In genomic region chr17:41621435-41621817, GRCh38 we compare ENCODE assay signal across 11 cellular contexts. TPM values are rescaled to one million over a fixed set of nuclear protein-coding genes. Genes with fewer than 3 reads are reported as not detected.
A peak's percentile ranks its signal among the peaks of the same experiment; 100 is the strongest.
DNase-seq lines count a peak whose midpoint lies in the region; ATAC-seq, FAIRE-seq and TF ChIP-seq lines count a peak whose summit lies in the region.
"Not testable (repeated sequence)": the region's sequence is repeated elsewhere in the genome, so short reads cannot be mapped to it uniquely, and the experiment has no call there.
"Had no signal": no experiment of that assay in that cellular context is flagged by ENCODE, and none has a peak within 500 bp of the region (broad histone marks: within the 10 kb centered on the region; RNA-seq: fewer than 3 reads in every experiment).

No MANE protein-coding gene starts in this region.

- H2BK15ac ChIP-seq in IMR-90 (ENCODE audit: low read depth, low read length) = not testable (repeated sequence)

- not testable (repeated sequence) for H3K4me1 ChIP-seq in IMR-90 (ENCODE audit: control insufficient read depth, insufficient read depth, low read length); kidney (ENCODE audit: control insufficient read depth in 1 of 2, insufficient read depth in 1 of 2, low read depth in 1 of 2, low read length in 2 of 2)

- not testable (repeated sequence) for H3K9me3 ChIP-seq in IMR-90 (ENCODE audit: control insufficient read depth, insufficient read depth, low read length); kidney (ENCODE audit: control insufficient read depth in 1 of 2, low read length in 2 of 2)

- peak overlapping the region; percentile 39 for H3K27ac Mint-ChIP-seq in activated T-helper 17 cell treated with anti-CD3 and anti-CD28 coated beads, Interleukin-2, amount 50 U/mL, for 72 hours
- peak overlapping the region; percentile 79 to 92 (median 89) for H3K27ac Mint-ChIP-seq in nephron
- H3K27ac Mint-ChIP-seq in type B pancreatic cell = peak overlapping the region; percentile 99

- H3K14ac ChIP-seq in IMR-90 (replicated peaks; ENCODE audit: low read depth, low read length) = not testable (repeated sequence)

- H2BK120ac ChIP-seq in IMR-90 (ENCODE audit: low read depth, low read length) = 0 out of 2 replicates have a peak overlapping the region, but pooled peaks have one; percentile 15

- H3K4me3 Mint-ChIP-seq in activated T-helper 17 cell treated with anti-CD3 and anti-CD28 coated beads, Interleukin-2, amount 50 U/mL, for 72 hours; nephron: not testable (repeated sequence)
- peak overlapping the region; percentile 87 for H3K4me3 Mint-ChIP-seq in type B pancreatic cell

- POLR2A ChIA-PET in IMR-90 (lab: Charles Lee; ENCODE audit: unreplicated experiment) = not testable (repeated sequence)

- 0 out of 4 replicates have a peak overlapping the region, but pooled peaks of 1 of the 2 experiments have one; percentile 15 for H4K8ac ChIP-seq in IMR-90 (ENCODE audit: low read depth in 2 of 2, low read length in 2 of 2)

- in situ Hi-C loops in IMR-90 (cut with MboI; ENCODE audit: low sequenced_read_pairs) = not testable (repeated sequence)

- dilution Hi-C loops in IMR-90 (cut with HindIII; ENCODE audit: low sequenced_read_pairs, unreplicated experiment) = not testable (repeated sequence)

- H3K9me1 ChIP-seq in IMR-90 (ENCODE audit: insufficient read depth, low read length) = not testable (repeated sequence)

- not testable (repeated sequence) for BruUV-seq in IMR-90 (replicated peaks; lab: Mats Ljungman, UMichigan)

- H3K36me3 Mint-ChIP-seq in activated T-helper 17 cell treated with anti-CD3 and anti-CD28 coated beads, Interleukin-2, amount 50 U/mL, for 72 hours (ENCODE audit: low read depth); nephron (ENCODE audit: low read depth); type B pancreatic cell: not testable (repeated sequence)

- intact Hi-C loops in IMR-90 (cut with micrococcal nuclease); kidney (cut with DNase I); posterior vena cava (cut with DNase I): not testable (repeated sequence)

- H4K20me1 ChIP-seq in IMR-90 (ENCODE audit: insufficient read depth, low read length) = not testable (repeated sequence)

- WGBS in IMR-90 (ENCODE audit: extremely low coverage in 2 of 2, insufficient read length in 1 of 2), 2 experiments = 91% methylated on average over 4 of the region's 11 CpGs; no CpG with 5 or more reads in 1 of the 2 experiments

- not testable (repeated sequence) for H2BK5ac ChIP-seq in IMR-90 (ENCODE audit: low read depth, low read length, poor library complexity, severe bottlenecking)

- TF ChIP-seq POLR2A in IMR-90 (IDR thresholded peaks at IDR 0.05; ENCODE audit: low read depth, low read length) = not testable (repeated sequence)

- H3K4me2 ChIP-seq in IMR-90 (ENCODE audit: low read depth, low read length) = not testable (repeated sequence)

- not testable (repeated sequence) for H3K27ac ChIP-seq in IMR-90 (ENCODE audit: insufficient read depth, low read length); kidney (ENCODE audit: low read depth in 2 of 2, low read length in 2 of 2)

- H4K91ac ChIP-seq in IMR-90 (ENCODE audit: insufficient read depth, low read depth, low read length) = not testable (repeated sequence)

- not testable (repeated sequence) for H3K9ac ChIP-seq in IMR-90 (ENCODE audit: low read depth, low read length); kidney (ENCODE audit: low read length in 2 of 2)

- not testable (repeated sequence) for H2AFZ ChIP-seq in IMR-90 (replicated peaks; ENCODE audit: low read length, poor library complexity)

- not testable (repeated sequence) for H3K23ac ChIP-seq in IMR-90 (ENCODE audit: low read depth, low read length)

- CTCF ChIA-PET in IMR-90 (lab: Yijun Ruan, JAX) = not testable (repeated sequence)

- H3K56ac ChIP-seq in IMR-90 (ENCODE audit: extremely low read depth, insufficient read depth, low read length) = not testable (repeated sequence)

- not testable (repeated sequence) for TF ChIP-seq RAD21 in IMR-90 (IDR thresholded peaks at IDR 0.05; ENCODE audit: low read length)

- peak overlapping the region; percentile 24; the same call in 1 of the 2 replicates for H2BK20ac ChIP-seq in IMR-90 (ENCODE audit: low read depth, low read length)

- not testable (repeated sequence) for H3K18ac ChIP-seq in IMR-90 (ENCODE audit: low read depth, low read length)

- not testable (repeated sequence) for H3K4me3 ChIP-seq in IMR-90 (ENCODE audit: insufficient read depth, low read depth, low read length); bronchial epithelial cell (ENCODE audit: low read depth, low read length); kidney (ENCODE audit: low read length in 2 of 2)

- not testable (repeated sequence) for H3K9me3 Mint-ChIP-seq in activated T-helper 17 cell treated with anti-CD3 and anti-CD28 coated beads, Interleukin-2, amount 50 U/mL, for 72 hours; nephron; type B pancreatic cell

- not testable (repeated sequence) for H3K79me1 ChIP-seq in IMR-90 (ENCODE audit: low read depth in 1 of 2, low read length in 2 of 2)

- TF ChIP-seq CTCF in IMR-90 (conservative IDR thresholded peaks at IDR 0.05; ENCODE audit: low read depth, low read length); bronchial epithelial cell (IDR thresholded peaks at IDR 0.05; ENCODE audit: insufficient read depth, low read length, severe bottlenecking); kidney (IDR thresholded peaks at IDR 0.05; ENCODE audit: borderline replicate concordance, extremely low read depth, insufficient read depth); nephron (IDR thresholded peaks at IDR 0.05; ENCODE audit: unreplicated experiment in 3 of 3); type B pancreatic cell (conservative IDR thresholded peaks at IDR 0.05): not testable (repeated sequence)

- H3K27me3 ChIP-seq in IMR-90 (ENCODE audit: control insufficient read depth, insufficient read depth, low read length) = peaks cover 26% of the 10 kb centered on the region
- not testable (repeated sequence) for H3K27me3 ChIP-seq in bronchial epithelial cell (ENCODE audit: control insufficient read depth, insufficient read depth, low read length)

- not testable (repeated sequence) for H4K5ac ChIP-seq in IMR-90 (ENCODE audit: low read depth, low read length)

- not testable (repeated sequence) for ATAC-seq in IMR-90 (ENCODE audit: low read depth); activated T-helper 17 cell treated with anti-CD3 and anti-CD28 coated beads, Interleukin-2, amount 50 U/mL, for 72 hours (replicated peaks)

- not testable (repeated sequence) for H3K36me3 ChIP-seq in IMR-90 (ENCODE audit: control insufficient read depth, insufficient read depth, low read length); kidney (ENCODE audit: control insufficient read depth in 1 of 2, insufficient read depth in 2 of 2, low read length in 2 of 2)
- H3K36me3 ChIP-seq in bronchial epithelial cell (ENCODE audit: control insufficient read depth, insufficient read depth, low read length) = peaks cover 18% of the 10 kb centered on the region

- not testable (repeated sequence) for H2AK5ac ChIP-seq in IMR-90 (ENCODE audit: low read depth, low read length)

- not testable (repeated sequence) for DNase-seq in IMR-90; bronchial epithelial cell (ENCODE audit: low read depth); type B pancreatic cell (ENCODE audit: extremely low spot score, unreplicated experiment)
- DNase-seq in kidney (peak; percentile 52), posterior vena cava (ENCODE audit: low spot score) (peak; percentile 64)

- not testable (repeated sequence) for H3K4me1 Mint-ChIP-seq in activated T-helper 17 cell treated with anti-CD3 and anti-CD28 coated beads, Interleukin-2, amount 50 U/mL, for 72 hours
- H3K4me1 Mint-ChIP-seq in nephron = peaks cover 36% of the 10 kb centered on the region
- H3K4me1 Mint-ChIP-seq in type B pancreatic cell (ENCODE audit: unreplicated experiment) = peaks cover 24% of the 10 kb centered on the region

- not testable (repeated sequence) for H2AK9ac ChIP-seq in IMR-90 (replicated peaks; ENCODE audit: low read depth, low read length, poor library complexity)

- not testable (repeated sequence) for H3K4ac ChIP-seq in IMR-90 (ENCODE audit: low read depth, low read length)

- H3K27me3 Mint-ChIP-seq in activated T-helper 17 cell treated with anti-CD3 and anti-CD28 coated beads, Interleukin-2, amount 50 U/mL, for 72 hours; nephron (ENCODE audit: low read depth): not testable (repeated sequence)
- peaks cover 23% of the 10 kb centered on the region for H3K27me3 Mint-ChIP-seq in type B pancreatic cell

- peak; percentile 32 for FAIRE-seq in bronchial epithelial cell (lab: Jason Lieb, UNC)
- not testable (repeated sequence) for FAIRE-seq in kidney (lab: Jason Lieb, UNC)

RNA-seq across cellular contexts. Expression of gene KRT17, which starts 2.9 kb away (rescaled TPM):
- total RNA-seq in IMR-90 (2012; rRNA removed) (2.5 TPM in 2 replicates), bronchial epithelial cell (25,286 and 30,463 TPM in 2 replicates), kidney (11.1 TPM), posterior vena cava (1 to 10 TPM; 2.8 to 5.1 TPM), type B pancreatic cell (ENCODE audit: low replicate concordance) (512 and 3,327 TPM in 2 replicates)
- polyA plus RNA-seq in IMR-90 (2012; rRNA removed) (4.6 and 5.3 TPM in 2 replicates), kidney (ENCODE audit: insufficient read depth, low read depth, low replicate concordance) (5.5 TPM)
- polyA plus RNA-seq in IMR-90 (2012; cell fraction: cytosol; rRNA removed) = 5.6 and 6.7 TPM in 2 replicates
- 1.6 and 2.2 TPM in 2 replicates for polyA plus RNA-seq in IMR-90 (2012; cell fraction: nucleus; rRNA removed; ENCODE audit: low replicate concordance)
- total RNA-seq in activated T-helper 17 cell treated with anti-CD3 and anti-CD28 coated beads, Interleukin-2, amount 50 U/mL, for 72 hours = 1 to 10 TPM in 1 of 2 donors, under 1 TPM in 1; 0.58 to 2.5 TPM
- total RNA-seq: CD8-positive, alpha-beta T cell; H7 had no signal

RNA-seq across cellular contexts. Expression of gene KRT16, which starts 8.9 kb away (rescaled TPM):
- total RNA-seq in IMR-90 (2012; rRNA removed) (not detected in 2 replicates), bronchial epithelial cell (1,390 and 10,131 TPM in 2 replicates), kidney (3.1 TPM), posterior vena cava (not detected), type B pancreatic cell (ENCODE audit: low replicate concordance) (1.5 and 9.2 TPM in 2 replicates)
- polyA plus RNA-seq in IMR-90 (2012; rRNA removed) (not detected in 2 replicates), kidney (ENCODE audit: insufficient read depth, low read depth, low replicate concordance) (not detected)
- polyA plus RNA-seq in IMR-90 (2012; cell fraction: cytosol; rRNA removed) = not detected in 2 replicates
- 0.09 TPM in 1 of 2 replicates, not detected in the other for polyA plus RNA-seq in IMR-90 (2012; cell fraction: nucleus; rRNA removed; ENCODE audit: low replicate concordance)
- total RNA-seq in activated T-helper 17 cell treated with anti-CD3 and anti-CD28 coated beads, Interleukin-2, amount 50 U/mL, for 72 hours = not detected
- total RNA-seq: CD8-positive, alpha-beta T cell; GM23338; H7 had no signal
- polyA plus RNA-seq: AG04450, GM23338 had no signal

RNA-seq across cellular contexts. Expression of gene KRT14, which starts 34.7 kb away (rescaled TPM):
- total RNA-seq in IMR-90 (2012; rRNA removed) (not detected in 2 replicates), bronchial epithelial cell (463 and 1,445 TPM in 2 replicates), kidney (not detected), posterior vena cava (1 to 10 TPM; 1.3 to 2.0 TPM), type B pancreatic cell (ENCODE audit: low replicate concordance) (0.19 and 0.64 TPM in 2 replicates)
- polyA plus RNA-seq in IMR-90 (2012; rRNA removed) (not detected in 2 replicates), kidney (ENCODE audit: insufficient read depth, low read depth, low replicate concordance) (not detected)
- not detected in 2 replicates for polyA plus RNA-seq in IMR-90 (2012; cell fraction: cytosol; rRNA removed)
- 0.06 TPM in 1 of 2 replicates, not detected in the other for polyA plus RNA-seq in IMR-90 (2012; cell fraction: nucleus; rRNA removed; ENCODE audit: low replicate concordance)
- total RNA-seq in activated T-helper 17 cell treated with anti-CD3 and anti-CD28 coated beads, Interleukin-2, amount 50 U/mL, for 72 hours = not detected
- total RNA-seq: CD8-positive, alpha-beta T cell; GM23338; H7 had no signal
- polyA plus RNA-seq: AG04450, GM23338 had no signal

RNA-seq across cellular contexts. Expression of gene KRT9, which starts 49.6 kb away (rescaled TPM):
- total RNA-seq in IMR-90 (2012; rRNA removed) (not detected in 2 replicates), bronchial epithelial cell (0.26 and 0.51 TPM in 2 replicates), kidney (not detected), posterior vena cava (not detected), type B pancreatic cell (ENCODE audit: low replicate concordance) (0.85 and 7.4 TPM in 2 replicates)
- polyA plus RNA-seq in IMR-90 (2012; rRNA removed) (not detected in 2 replicates), kidney (ENCODE audit: insufficient read depth, low read depth, low replicate concordance) (not detected)
- not detected in 2 replicates for polyA plus RNA-seq in IMR-90 (2012; cell fraction: cytosol; rRNA removed)
- polyA plus RNA-seq in IMR-90 (2012; cell fraction: nucleus; rRNA removed; ENCODE audit: low replicate concordance) = not detected in 2 replicates
- not detected for total RNA-seq in activated T-helper 17 cell treated with anti-CD3 and anti-CD28 coated beads, Interleukin-2, amount 50 U/mL, for 72 hours
- total RNA-seq: CD8-positive, alpha-beta T cell; GM23338; H7 had no signal
- polyA plus RNA-seq: AG04450, GM23338 had no signal

Comparison
In these comparisons a context has a peak if more than half of its experiments do, and no peak if none do; other contexts are left out.
1. H3K27ac Mint-ChIP-seq: peak in every context shown above with its lines; median percentile 99 in type B pancreatic cell; 89 in nephron; 39 in activated T-helper 17 cell treated with anti-CD3 and anti-CD28 coated beads, Interleukin-2, amount 50 U/mL, for 72 hours.
2. RNA of gene KRT16, which starts 8.9 kb away (total RNA-seq): 1,390 to 10,131 TPM in bronchial epithelial cell; 3.1 TPM in kidney (single experiment), 1.5 to 9.2 TPM in type B pancreatic cell, not detected in posterior vena cava, not detected in IMR-90 and not detected in activated T-helper 17 cell treated with anti-CD3 and anti-CD28 coated beads, Interleukin-2, amount 50 U/mL, for 72 hours; every median in the first group is over 100 times any median in the second.
3. RNA of gene KRT14, which starts 34.7 kb away (total RNA-seq): 463 to 1,445 TPM in bronchial epithelial cell; 1.3 to 2.0 TPM in posterior vena cava, 0.19 to 0.64 TPM in type B pancreatic cell, not detected in kidney (single experiment), not detected in IMR-90 and not detected in activated T-helper 17 cell treated with anti-CD3 and anti-CD28 coated beads, Interleukin-2, amount 50 U/mL, for 72 hours; every median in the first group is over 100 times any median in the second.